In genomic region chr2:181642071-181642470, GRCh38 we compare ENCODE assay signal across 20 cellular contexts. TPM values are rescaled to one million over a fixed set of nuclear protein-coding genes. Genes with fewer than 3 reads are reported as not detected.
DNase-seq lines count a peak whose midpoint lies in the region; ATAC-seq and TF ChIP-seq lines count a peak whose summit lies in the region.
"Had no signal": no experiment of that assay in that cellular context is flagged by ENCODE, and none has a peak within 500 bp of the region (broad histone marks: within the 10 kb centered on the region; RNA-seq: fewer than 3 reads in every experiment).

No MANE protein-coding gene starts in this region.

- H3K9me3 Mint-ChIP-seq in MCF 10A (ENCODE audit: unreplicated experiment): no peaks in the 10 kb centered on the region
- H3K9me3 Mint-ChIP-seq in activated CD8-positive, alpha-beta T cell treated with anti-CD3 and anti-CD28 coated beads for 36 hours: no peaks in the 10 kb centered on the region
- H3K9me3 Mint-ChIP-seq: CD8-positive, alpha-beta memory T cell; T-cell had no signal

- peak; percentile 9 for DNase-seq in mammary epithelial cell
- DNase-seq in MCF 10A (ENCODE audit: unreplicated experiment): no peak
- DNase-seq in NCI-H82 (lab: John Stamatoyannopoulos, UW): peak; percentile 96
- peak; percentile 16 to 28 for DNase-seq in foreskin fibroblast
- no peak for DNase-seq in foreskin melanocyte
- DNase-seq in substantia nigra (lab: John Stamatoyannopoulos, UW): no peak
- no peak for DNase-seq in activated CD8-positive, alpha-beta T cell treated with anti-CD3 and anti-CD28 coated beads for 36 hours
- DNase-seq: CD8-positive, alpha-beta memory T cell; DMS153; NCI-H1092; NCI-H510A; NK-92 treated with Interleukin-12 subunit alpha and Interleukin-12 subunit beta, amount 100 ng/mL, for 24 hours; OCI-M1; T-cell had no signal

- no peak overlapping the region for H2AFZ ChIP-seq in mammary epithelial cell (ENCODE audit: low read depth, low read length)

- H3K4me3 ChIP-seq in mammary epithelial cell (replicated peaks in 1 of 3; ENCODE audit: insufficient read depth in 1 of 3, low read depth in 2 of 3, low read length in 3 of 3) (no peak overlapping the region), foreskin fibroblast (ENCODE audit: low read depth in 1 of 2, low read length in 2 of 2) (no peak overlapping the region)
- H3K4me3 ChIP-seq: HAP-1, SK-N-MC had no signal

- BruUV-seq in mammary epithelial cell (replicated peaks; lab: Mats Ljungman, UMichigan) (no TSS peak), MCF 10A (replicated peaks; lab: Mats Ljungman, UMichigan) (no TSS peak)

- no peaks in the 10 kb centered on the region for H3K27me3 Mint-ChIP-seq in MCF 10A (ENCODE audit: insufficient read depth, unreplicated experiment)
- peaks cover 16% of the 10 kb centered on the region for H3K27me3 Mint-ChIP-seq in activated CD8-positive, alpha-beta T cell treated with anti-CD3 and anti-CD28 coated beads for 36 hours

- H3K9me3 ChIP-seq in mammary epithelial cell (replicated peaks; ENCODE audit: insufficient read depth, low read length): no peaks in the 10 kb centered on the region
- H3K9me3 ChIP-seq: HAP-1 had no signal

- no peaks in the 10 kb centered on the region for H3K36me3 ChIP-seq in mammary epithelial cell (ENCODE audit: insufficient read depth, low read length)
- H3K36me3 ChIP-seq: HAP-1 had no signal

- TF ChIP-seq CTCF in mammary epithelial cell (conservative IDR thresholded peaks at IDR 0.05 in 1 of 2, IDR thresholded peaks at IDR 0.05 in 1 of 2; ENCODE audit: extremely low read depth in 1 of 2, insufficient read depth in 1 of 2, low read depth in 1 of 2, low read length in 2 of 2): no peak
- no peak for TF ChIP-seq CTCF in MCF 10A (IDR thresholded peaks at IDR 0.05; ENCODE audit: unreplicated experiment)
- TF ChIP-seq CTCF in foreskin fibroblast (IDR thresholded peaks at IDR 0.05; ENCODE audit: low read depth, low read length): no peak
- TF ChIP-seq CTCF in activated CD8-positive, alpha-beta T cell treated with anti-CD3 and anti-CD28 coated beads for 36 hours (IDR thresholded peaks at IDR 0.05): no peak

- no peaks in the 10 kb centered on the region for H3K4me1 Mint-ChIP-seq in MCF 10A (ENCODE audit: insufficient read depth, unreplicated experiment)
- no peaks in the 10 kb centered on the region for H3K4me1 Mint-ChIP-seq in activated CD8-positive, alpha-beta T cell treated with anti-CD3 and anti-CD28 coated beads for 36 hours (ENCODE audit: low read depth)
- H3K4me1 Mint-ChIP-seq: CD8-positive, alpha-beta memory T cell; T-cell had no signal

- no peak for ATAC-seq in GM18868 (IDR thresholded peaks at IDR 0.05; ENCODE audit: unreplicated experiment)
- ATAC-seq in activated CD8-positive, alpha-beta T cell treated with anti-CD3 and anti-CD28 coated beads for 36 hours: no peak
- ATAC-seq: T-cell had no signal

- no peak overlapping the region for H3K27ac Mint-ChIP-seq in MCF 10A (ENCODE audit: low read depth, unreplicated experiment)
- no peak overlapping the region for H3K27ac Mint-ChIP-seq in activated CD8-positive, alpha-beta T cell treated with anti-CD3 and anti-CD28 coated beads for 36 hours
- H3K27ac Mint-ChIP-seq: T-cell had no signal

- no peak overlapping the region for H3K9ac ChIP-seq in mammary epithelial cell (ENCODE audit: insufficient read depth, low read length)

- H3K27me3 ChIP-seq in mammary epithelial cell (ENCODE audit: insufficient read depth, low read length): no peaks in the 10 kb centered on the region

- dilution Hi-C loops in mammary epithelial cell (cut with HindIII; ENCODE audit: low sequenced_read_pairs): no loop called here

- no peak overlapping the region for H3K4me3 Mint-ChIP-seq in MCF 10A (ENCODE audit: unreplicated experiment)
- H3K4me3 Mint-ChIP-seq in activated CD8-positive, alpha-beta T cell treated with anti-CD3 and anti-CD28 coated beads for 36 hours: no peak overlapping the region
- H3K4me3 Mint-ChIP-seq: CD8-positive, alpha-beta memory T cell; T-cell had no signal

- no peaks in the 10 kb centered on the region for H3K36me3 Mint-ChIP-seq in MCF 10A (ENCODE audit: insufficient read depth, unreplicated experiment)
- H3K36me3 Mint-ChIP-seq in activated CD8-positive, alpha-beta T cell treated with anti-CD3 and anti-CD28 coated beads for 36 hours (ENCODE audit: low read depth): no peaks in the 10 kb centered on the region
- H3K36me3 Mint-ChIP-seq: CD8-positive, alpha-beta memory T cell; T-cell had no signal

- H3K27ac ChIP-seq in mammary epithelial cell (ENCODE audit: insufficient read depth, low read depth, low read length) (no peak overlapping the region), substantia nigra (ENCODE audit: low read depth, low read length, poor library complexity, severe bottlenecking) (no peak overlapping the region)
- H3K27ac ChIP-seq: 22Rv1, SK-N-MC had no signal

- no peak overlapping the region for H3K4me2 ChIP-seq in mammary epithelial cell (ENCODE audit: insufficient read depth, low read depth, low read length)

- POLR2A ChIA-PET in MCF 10A (lab: Yijun Ruan, JAX): no interaction called here
- POLR2A ChIA-PET in activated CD8-positive, alpha-beta T cell treated with anti-CD3 and anti-CD28 coated beads for 36 hours (lab: Charles Lee): no interaction called here

- no peaks in the 10 kb centered on the region for H3K79me2 ChIP-seq in mammary epithelial cell (ENCODE audit: insufficient read depth, low read length)

- intact Hi-C loops in mammary epithelial cell (cut with micrococcal nuclease) (no loop called here), MCF 10A (cut with micrococcal nuclease) (no loop called here)
- intact Hi-C loops in activated CD8-positive, alpha-beta T cell treated with anti-CD3 and anti-CD28 coated beads for 36 hours (cut with micrococcal nuclease): no loop called here

- no peaks in the 10 kb centered on the region for H4K20me1 ChIP-seq in mammary epithelial cell (ENCODE audit: insufficient read depth, low read length)

- CTCF ChIA-PET in mammary epithelial cell (lab: Charles Lee; ENCODE audit: low non-redundant PET): no interaction called here
- CTCF ChIA-PET in MCF 10A (lab: Yijun Ruan, JAX): interaction anchor here (0.6 to 1.2 kb wide), 2 partner anchors 73 to 662 kb away, joined by 3 read pairs; no protein-coding TSS in a partner anchor
- CTCF ChIA-PET in activated CD8-positive, alpha-beta T cell treated with anti-CD3 and anti-CD28 coated beads for 36 hours (lab: Charles Lee): interaction anchor here (0.7 to 2.4 kb wide), 3 partner anchors 11 to 73 kb away, joined by 3 to 8 read pairs (median 3); no protein-coding TSS in a partner anchor

- 69% methylated on average over 4 of the region's 4 CpGs for WGBS in mammary epithelial cell (ENCODE audit: low coverage, missing lambda C conversion rate)

- H3K4me1 ChIP-seq in mammary epithelial cell (ENCODE audit: insufficient read depth, low read length): no peaks in the 10 kb centered on the region
- H3K4me1 ChIP-seq: HAP-1 had no signal

- in situ Hi-C loops in mammary epithelial cell (cut with MboI; ENCODE audit: low sequenced_read_pairs in 2 of 2): no loop called here

RNA-seq across cellular contexts. Expression of gene CERKL, which starts 14.8 kb away (rescaled TPM):
- total RNA-seq in mammary epithelial cell (1 to 10 TPM in 1 of 2 donors, not detected in 1; 2.0 TPM), MCF 10A (2022) (0.23 TPM in 1 of 2 replicates, not detected in the other)
- polyA plus RNA-seq in mammary epithelial cell: 0.06 TPM
- not detected for polyA minus RNA-seq in mammary epithelial cell
- under 1 TPM; 0.11 to 0.20 TPM for total RNA-seq in activated CD8-positive, alpha-beta T cell treated with anti-CD3 and anti-CD28 coated beads for 36 hours
- total RNA-seq: CD8-positive, alpha-beta memory T cell; HT1080 had no signal

RNA-seq across cellular contexts. Expression of gene NEUROD1, which starts 38.2 kb away (rescaled TPM):
- not detected for total RNA-seq in mammary epithelial cell
- not detected for polyA plus RNA-seq in mammary epithelial cell
- polyA minus RNA-seq in mammary epithelial cell: not detected
- not detected in 2 replicates for total RNA-seq in MCF 10A (2022)
- total RNA-seq in activated CD8-positive, alpha-beta T cell treated with anti-CD3 and anti-CD28 coated beads for 36 hours: not detected
- total RNA-seq: CD8-positive, alpha-beta memory T cell; HT1080; T-cell had no signal
- polyA plus RNA-seq: BJ; CD8-positive, alpha-beta memory T cell had no signal

Comparison
In these comparisons a context has a peak if more than half of its experiments do, and no peak if none do; other contexts are left out.
1. DNase-seq: peak in mammary epithelial cell (single experiment), NCI-H82 (single experiment) and foreskin fibroblast (2 of 2); none in MCF 10A (single experiment), foreskin melanocyte (single experiment), substantia nigra (0 of 49) and activated CD8-positive, alpha-beta T cell treated with anti-CD3 and anti-CD28 coated beads for 36 hours (single experiment).